In the genomic region with DNA sequence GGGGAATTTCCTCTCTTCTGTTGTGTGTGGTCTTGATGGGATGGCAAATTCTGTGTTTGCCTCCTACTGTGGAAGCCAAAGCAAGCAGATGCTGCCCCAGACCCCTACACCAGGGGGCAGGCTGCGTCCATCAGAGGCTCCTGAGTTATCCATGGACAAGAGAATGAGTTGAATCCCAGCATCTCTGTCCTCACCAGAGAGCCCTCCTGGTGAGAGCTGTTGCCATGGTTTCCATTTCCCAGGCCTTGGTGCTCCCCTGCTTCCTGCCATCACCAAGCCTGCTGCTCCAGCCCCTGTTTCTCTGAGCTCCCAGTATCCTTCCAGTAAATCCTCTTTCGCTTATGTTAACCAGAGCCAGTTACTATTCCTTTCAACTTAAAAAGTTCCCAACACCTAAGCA, we compare ENCODE assay signal across 1 cellular context.
TF ChIP-seq lines count a peak whose summit lies in the region.

No MANE protein-coding gene starts in this region.

TF ChIP-seq in K562, 482 proteins besides CTCF, POLR2A, EP300 and RAD21 (continued from another document):
- no peak for TF ChIP-seq ZNF583 (CRISPR knock-in tag; IDR thresholded peaks at IDR 0.05)
- TF ChIP-seq, protein P1, sequence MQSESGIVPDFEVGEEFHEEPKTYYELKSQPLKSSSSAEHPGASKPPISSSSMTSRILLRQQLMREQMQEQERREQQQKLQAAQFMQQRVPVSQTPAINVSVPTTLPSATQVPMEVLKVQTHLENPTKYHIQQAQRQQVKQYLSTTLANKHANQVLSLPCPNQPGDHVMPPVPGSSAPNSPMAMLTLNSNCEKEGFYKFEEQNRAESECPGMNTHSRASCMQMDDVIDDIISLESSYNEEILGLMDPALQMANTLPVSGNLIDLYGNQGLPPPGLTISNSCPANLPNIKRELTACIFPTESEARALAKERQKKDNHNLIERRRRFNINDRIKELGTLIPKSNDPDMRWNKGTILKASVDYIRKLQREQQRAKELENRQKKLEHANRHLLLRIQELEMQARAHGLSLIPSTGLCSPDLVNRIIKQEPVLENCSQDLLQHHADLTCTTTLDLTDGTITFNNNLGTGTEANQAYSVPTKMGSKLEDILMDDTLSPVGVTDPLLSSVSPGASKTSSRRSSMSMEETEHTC (IDR thresholded peaks at IDR 0.05) = no peak
- no peak for TF ChIP-seq ZNF830 (CRISPR knock-in tag; IDR thresholded peaks at IDR 0.05)
- TF ChIP-seq RBM17 (IDR thresholded peaks at IDR 0.05; ENCODE audit: borderline replicate concordance, low read depth, low read length) = no peak
- TF ChIP-seq ZNF134 (CRISPR knock-in tag; conservative IDR thresholded peaks at IDR 0.05) = no peak
- TF ChIP-seq, protein P2, sequence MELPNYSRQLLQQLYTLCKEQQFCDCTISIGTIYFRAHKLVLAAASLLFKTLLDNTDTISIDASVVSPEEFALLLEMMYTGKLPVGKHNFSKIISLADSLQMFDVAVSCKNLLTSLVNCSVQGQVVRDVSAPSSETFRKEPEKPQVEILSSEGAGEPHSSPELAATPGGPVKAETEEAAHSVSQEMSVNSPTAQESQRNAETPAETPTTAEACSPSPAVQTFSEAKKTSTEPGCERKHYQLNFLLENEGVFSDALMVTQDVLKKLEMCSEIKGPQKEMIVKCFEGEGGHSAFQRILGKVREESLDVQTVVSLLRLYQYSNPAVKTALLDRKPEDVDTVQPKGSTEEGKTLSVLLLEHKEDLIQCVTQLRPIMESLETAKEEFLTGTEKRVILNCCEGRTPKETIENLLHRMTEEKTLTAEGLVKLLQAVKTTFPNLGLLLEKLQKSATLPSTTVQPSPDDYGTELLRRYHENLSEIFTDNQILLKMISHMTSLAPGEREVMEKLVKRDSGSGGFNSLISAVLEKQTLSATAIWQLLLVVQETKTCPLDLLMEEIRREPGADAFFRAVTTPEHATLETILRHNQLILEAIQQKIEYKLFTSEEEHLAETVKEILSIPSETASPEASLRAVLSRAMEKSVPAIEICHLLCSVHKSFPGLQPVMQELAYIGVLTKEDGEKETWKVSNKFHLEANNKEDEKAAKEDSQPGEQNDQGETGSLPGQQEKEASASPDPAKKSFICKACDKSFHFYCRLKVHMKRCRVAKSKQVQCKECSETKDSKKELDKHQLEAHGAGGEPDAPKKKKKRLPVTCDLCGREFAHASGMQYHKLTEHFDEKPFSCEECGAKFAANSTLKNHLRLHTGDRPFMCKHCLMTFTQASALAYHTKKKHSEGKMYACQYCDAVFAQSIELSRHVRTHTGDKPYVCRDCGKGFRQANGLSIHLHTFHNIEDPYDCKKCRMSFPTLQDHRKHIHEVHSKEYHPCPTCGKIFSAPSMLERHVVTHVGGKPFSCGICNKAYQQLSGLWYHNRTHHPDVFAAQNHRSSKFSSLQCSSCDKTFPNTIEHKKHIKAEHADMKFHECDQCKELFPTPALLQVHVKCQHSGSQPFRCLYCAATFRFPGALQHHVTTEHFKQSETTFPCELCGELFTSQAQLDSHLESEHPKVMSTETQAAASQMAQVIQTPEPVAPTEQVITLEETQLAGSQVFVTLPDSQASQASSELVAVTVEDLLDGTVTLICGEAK (IDR thresholded peaks at IDR 0.05) = no peak
- TF ChIP-seq, protein P2 (CRISPR knock-in tag; IDR thresholded peaks at IDR 0.05) = no peak
- TF ChIP-seq, protein P3, sequence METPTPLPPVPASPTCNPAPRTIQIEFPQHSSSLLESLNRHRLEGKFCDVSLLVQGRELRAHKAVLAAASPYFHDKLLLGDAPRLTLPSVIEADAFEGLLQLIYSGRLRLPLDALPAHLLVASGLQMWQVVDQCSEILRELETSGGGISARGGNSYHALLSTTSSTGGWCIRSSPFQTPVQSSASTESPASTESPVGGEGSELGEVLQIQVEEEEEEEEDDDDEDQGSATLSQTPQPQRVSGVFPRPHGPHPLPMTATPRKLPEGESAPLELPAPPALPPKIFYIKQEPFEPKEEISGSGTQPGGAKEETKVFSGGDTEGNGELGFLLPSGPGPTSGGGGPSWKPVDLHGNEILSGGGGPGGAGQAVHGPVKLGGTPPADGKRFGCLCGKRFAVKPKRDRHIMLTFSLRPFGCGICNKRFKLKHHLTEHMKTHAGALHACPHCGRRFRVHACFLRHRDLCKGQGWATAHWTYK (CRISPR knock-in tag; IDR thresholded peaks at IDR 0.05) = no peak
- 0 out of 2 replicates have a peak, but pooled peaks have one; percentile 27 for TF ChIP-seq FOSL1 (tag; conservative IDR thresholded peaks at IDR 0.05)
- no peak for TF ChIP-seq L3MBTL2 (IDR thresholded peaks at IDR 0.05)
- TF ChIP-seq, protein P4, sequence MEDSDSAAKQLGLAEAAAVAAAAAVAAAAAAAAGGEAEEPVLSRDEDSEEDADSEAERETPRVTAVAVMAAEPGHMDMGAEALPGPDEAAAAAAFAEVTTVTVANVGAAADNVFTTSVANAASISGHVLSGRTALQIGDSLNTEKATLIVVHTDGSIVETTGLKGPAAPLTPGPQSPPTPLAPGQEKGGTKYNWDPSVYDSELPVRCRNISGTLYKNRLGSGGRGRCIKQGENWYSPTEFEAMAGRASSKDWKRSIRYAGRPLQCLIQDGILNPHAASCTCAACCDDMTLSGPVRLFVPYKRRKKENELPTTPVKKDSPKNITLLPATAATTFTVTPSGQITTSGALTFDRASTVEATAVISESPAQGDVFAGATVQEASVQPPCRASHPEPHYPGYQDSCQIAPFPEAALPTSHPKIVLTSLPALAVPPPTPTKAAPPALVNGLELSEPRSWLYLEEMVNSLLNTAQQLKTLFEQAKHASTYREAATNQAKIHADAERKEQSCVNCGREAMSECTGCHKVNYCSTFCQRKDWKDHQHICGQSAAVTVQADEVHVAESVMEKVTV (CRISPR knock-in tag; IDR thresholded peaks at IDR 0.05) = peak; percentile 99
- TF ChIP-seq CCNT2 (IDR thresholded peaks at IDR 0.05; ENCODE audit: borderline replicate concordance, extremely low read depth, insufficient read length, low read depth, low read length) = no peak
- TF ChIP-seq, protein P5, sequence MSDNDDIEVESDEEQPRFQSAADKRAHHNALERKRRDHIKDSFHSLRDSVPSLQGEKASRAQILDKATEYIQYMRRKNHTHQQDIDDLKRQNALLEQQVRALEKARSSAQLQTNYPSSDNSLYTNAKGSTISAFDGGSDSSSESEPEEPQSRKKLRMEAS (CRISPR knock-in tag; IDR thresholded peaks at IDR 0.05) = no peak
- TF ChIP-seq FOS (IDR thresholded peaks at IDR 0.05; ENCODE audit: extremely low read depth, insufficient read length) = no peak
- TF ChIP-seq, protein P6, sequence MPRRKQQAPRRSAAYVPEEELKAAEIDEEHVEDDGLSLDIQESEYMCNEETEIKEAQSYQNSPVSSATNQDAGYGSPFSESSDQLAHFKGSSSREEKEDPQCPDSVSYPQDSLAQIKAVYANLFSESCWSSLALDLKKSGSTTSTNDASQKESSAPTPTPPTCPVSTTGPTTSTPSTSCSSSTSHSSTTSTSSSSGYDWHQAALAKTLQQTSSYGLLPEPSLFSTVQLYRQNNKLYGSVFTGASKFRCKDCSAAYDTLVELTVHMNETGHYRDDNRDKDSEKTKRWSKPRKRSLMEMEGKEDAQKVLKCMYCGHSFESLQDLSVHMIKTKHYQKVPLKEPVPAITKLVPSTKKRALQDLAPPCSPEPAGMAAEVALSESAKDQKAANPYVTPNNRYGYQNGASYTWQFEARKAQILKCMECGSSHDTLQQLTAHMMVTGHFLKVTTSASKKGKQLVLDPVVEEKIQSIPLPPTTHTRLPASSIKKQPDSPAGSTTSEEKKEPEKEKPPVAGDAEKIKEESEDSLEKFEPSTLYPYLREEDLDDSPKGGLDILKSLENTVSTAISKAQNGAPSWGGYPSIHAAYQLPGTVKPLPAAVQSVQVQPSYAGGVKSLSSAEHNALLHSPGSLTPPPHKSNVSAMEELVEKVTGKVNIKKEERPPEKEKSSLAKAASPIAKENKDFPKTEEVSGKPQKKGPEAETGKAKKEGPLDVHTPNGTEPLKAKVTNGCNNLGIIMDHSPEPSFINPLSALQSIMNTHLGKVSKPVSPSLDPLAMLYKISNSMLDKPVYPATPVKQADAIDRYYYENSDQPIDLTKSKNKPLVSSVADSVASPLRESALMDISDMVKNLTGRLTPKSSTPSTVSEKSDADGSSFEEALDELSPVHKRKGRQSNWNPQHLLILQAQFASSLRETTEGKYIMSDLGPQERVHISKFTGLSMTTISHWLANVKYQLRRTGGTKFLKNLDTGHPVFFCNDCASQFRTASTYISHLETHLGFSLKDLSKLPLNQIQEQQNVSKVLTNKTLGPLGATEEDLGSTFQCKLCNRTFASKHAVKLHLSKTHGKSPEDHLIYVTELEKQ (CRISPR knock-in tag; IDR thresholded peaks at IDR 0.05) = no peak
- no peak for TF ChIP-seq PTBP1 (IDR thresholded peaks at IDR 0.05; ENCODE audit: low read depth, low read length)
- TF ChIP-seq HIVEP1 (CRISPR knock-in tag; IDR thresholded peaks at IDR 0.05) = no peak
